8 cellular contexts compared by ENCODE assay signal in genomic region chr7:47580811-47581331, GRCh38. TPM values are rescaled to one million over a fixed set of nuclear protein-coding genes. Genes with fewer than 3 reads are reported as not detected.
DNase-seq lines count a peak whose midpoint lies in the region; ATAC-seq and TF ChIP-seq lines count a peak whose summit lies in the region.

No MANE protein-coding gene starts in this region.

- H3K27me3 Mint-ChIP-seq in activated CD4-positive, alpha-beta T cell treated with anti-CD3 and anti-CD28 coated beads, Interleukin-2, amount 10 ng/mL, durations not matched to agents 7 days and 5 days: peaks cover 33% of the 10 kb centered on the region

- ATAC-seq in gastroesophageal sphincter (no peak), psoas muscle (peak in 2 of 4 donors; percentile 8 to 12), HG03045 (IDR thresholded peaks at IDR 0.05; ENCODE audit: unreplicated experiment) (no peak), GM21576 (IDR thresholded peaks at IDR 0.05; ENCODE audit: unreplicated experiment) (no peak), HG02885 (IDR thresholded peaks at IDR 0.05; ENCODE audit: poor library complexity, unreplicated experiment) (no peak)

- H3K27me3 ChIP-seq in gastroesophageal sphincter (no peaks in the 10 kb centered on the region), psoas muscle (ENCODE audit: insufficient read depth in 3 of 3, low read length in 2 of 3) (no peaks in the 10 kb centered on the region)

- TF ChIP-seq POLR2A in gastroesophageal sphincter (IDR thresholded peaks at IDR 0.05): no peak

- no peaks in the 10 kb centered on the region for H3K4me1 Mint-ChIP-seq in activated CD4-positive, alpha-beta T cell treated with anti-CD3 and anti-CD28 coated beads, Interleukin-2, amount 10 ng/mL, durations not matched to agents 7 days and 5 days

- H3K36me3 ChIP-seq in gastroesophageal sphincter: no peaks in the 10 kb centered on the region
- H3K36me3 ChIP-seq in psoas muscle (ENCODE audit: insufficient read depth in 1 of 2, low read depth in 1 of 2): no peaks in the 10 kb centered on the region

- no peak for TF ChIP-seq EP300 in gastroesophageal sphincter (IDR thresholded peaks at IDR 0.05)

- TF ChIP-seq CTCF in RWPE1 (conservative IDR thresholded peaks at IDR 0.05; ENCODE audit: low read depth) (no peak), gastroesophageal sphincter (IDR thresholded peaks at IDR 0.05) (no peak), psoas muscle (IDR thresholded peaks at IDR 0.05) (no peak)

- H3K4me3 ChIP-seq in gastroesophageal sphincter: peak overlapping the region; percentile 67 to 83
- peak overlapping the region; percentile 73 for H3K4me3 ChIP-seq in psoas muscle

- POLR2A ChIA-PET in RWPE1 (lab: Yijun Ruan, JAX; ENCODE audit: low non-redundant PET): no interaction called here
- POLR2A ChIA-PET in activated CD4-positive, alpha-beta T cell treated with anti-CD3 and anti-CD28 coated beads, Interleukin-2, amount 10 ng/mL, durations not matched to agents 7 days and 5 days (lab: Charles Lee): no interaction called here

- H3K4me1 ChIP-seq in gastroesophageal sphincter (peaks cover 3 to 85% (median 46%) of the 10 kb centered on the region in 3 donors), psoas muscle (peaks cover 27% of the 10 kb centered on the region)

- no peak overlapping the region for H3K4me3 Mint-ChIP-seq in activated CD4-positive, alpha-beta T cell treated with anti-CD3 and anti-CD28 coated beads, Interleukin-2, amount 10 ng/mL, durations not matched to agents 7 days and 5 days

- CTCF ChIA-PET in RWPE1 (lab: Yijun Ruan, JAX): interaction anchor here (0.7 to 1.6 kb wide), 4 partner anchors 83 to 315 kb away, joined by 3 to 6 read pairs (median 4); no protein-coding TSS in a partner anchor
- CTCF ChIA-PET in activated CD4-positive, alpha-beta T cell treated with anti-CD3 and anti-CD28 coated beads, Interleukin-2, amount 10 ng/mL, durations not matched to agents 7 days and 5 days (lab: Charles Lee): no interaction called here

- H3K27ac ChIP-seq in RWPE1 (peak overlapping the region; percentile 87), gastroesophageal sphincter (peak overlapping the region; percentile 16 to 88 (median 82)), psoas muscle (no peak overlapping the region)

- H3K9me3 Mint-ChIP-seq in activated CD4-positive, alpha-beta T cell treated with anti-CD3 and anti-CD28 coated beads, Interleukin-2, amount 10 ng/mL, durations not matched to agents 7 days and 5 days: no peaks in the 10 kb centered on the region

- H3K9me3 ChIP-seq in gastroesophageal sphincter (peaks cover 0 to 4% (median 0%) of the 10 kb centered on the region in 3 donors), psoas muscle (no peaks in the 10 kb centered on the region)

- DNase-seq in GM03348 (ENCODE audit: low spot score) (peak; percentile 40), RWPE1 (ENCODE audit: low spot score) (peak; percentile 38), psoas muscle (no peak)
- no peak for DNase-seq in activated CD4-positive, alpha-beta T cell treated with anti-CD3 and anti-CD28 coated beads, Interleukin-2, amount 10 ng/mL, durations not matched to agents 7 days and 5 days

- WGBS in gastroesophageal sphincter (ENCODE audit: low coverage in 1 of 2), 2 donors: 18 to 26% methylated on average over 4 to 6 of the region's 15 CpGs
- WGBS in psoas muscle, 3 donors: 14 to 47% (median 26%) methylated on average over 15 of the region's 15 CpGs

- no peaks in the 10 kb centered on the region for H3K36me3 Mint-ChIP-seq in activated CD4-positive, alpha-beta T cell treated with anti-CD3 and anti-CD28 coated beads, Interleukin-2, amount 10 ng/mL, durations not matched to agents 7 days and 5 days (ENCODE audit: low read depth)

- intact Hi-C loops in psoas muscle (cut with DNase I): loop anchor here (5.0 to 10.0 kb wide), 3 partner anchors 94 to 234 kb away; no protein-coding TSS in a partner anchor

- no peak overlapping the region for H3K27ac Mint-ChIP-seq in activated CD4-positive, alpha-beta T cell treated with anti-CD3 and anti-CD28 coated beads, Interleukin-2, amount 10 ng/mL, durations not matched to agents 7 days and 5 days

RNA-seq across cellular contexts. Expression of gene TNS3, which starts 1.0 kb away (rescaled TPM):
- total RNA-seq in gastroesophageal sphincter (10 to 100 TPM; 35.0 to 61.3 (median 45.1) TPM), psoas muscle (10 to 100 TPM; 35.0 to 75.3 (median 45.6) TPM)
- polyA plus RNA-seq in psoas muscle: 10 to 100 TPM; 11.5 to 20.2 (median 12.5) TPM
- not detected for total RNA-seq in activated CD4-positive, alpha-beta T cell treated with anti-CD3 and anti-CD28 coated beads, Interleukin-2, amount 10 ng/mL, durations not matched to agents 7 days and 5 days

Comparison
In these comparisons a context has a peak if more than half of its experiments do, and no peak if none do; other contexts are left out.
1. DNase-seq: peak in GM03348 (single experiment) and RWPE1 (single experiment); none in psoas muscle (0 of 2) and activated CD4-positive, alpha-beta T cell treated with anti-CD3 and anti-CD28 coated beads, Interleukin-2, amount 10 ng/mL, durations not matched to agents 7 days and 5 days (single experiment).
2. RNA of gene TNS3, which starts 1.0 kb away (total RNA-seq): 35.0 to 61.3 TPM in gastroesophageal sphincter and 35.0 to 75.3 TPM in psoas muscle; not detected in activated CD4-positive, alpha-beta T cell treated with anti-CD3 and anti-CD28 coated beads, Interleukin-2, amount 10 ng/mL, durations not matched to agents 7 days and 5 days; every median in the first group is over 10 times any median in the second.